Comparison of ENCODE assay signal across 8 cellular contexts in the genomic region with DNA sequence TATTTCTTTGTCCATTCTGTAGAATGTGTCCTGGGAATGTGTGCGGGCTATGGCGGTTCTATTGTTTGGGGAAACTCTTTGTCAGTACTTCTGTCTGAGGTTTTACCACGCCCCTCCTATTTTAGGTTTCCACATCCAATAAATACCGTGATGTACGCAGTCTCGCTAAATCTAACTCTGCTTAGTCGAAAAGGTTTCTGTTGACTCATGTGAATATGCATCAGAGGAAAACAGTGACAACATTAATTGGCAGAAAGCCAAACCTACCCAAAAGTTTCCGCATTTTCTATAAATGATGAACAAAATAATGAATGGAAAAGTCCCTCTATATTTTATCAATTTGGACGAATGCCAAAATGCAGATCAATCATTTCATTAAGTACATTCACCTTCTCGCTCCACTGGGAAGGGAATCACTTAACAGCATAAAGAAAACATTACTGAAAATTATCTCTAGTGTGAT.
DNase-seq lines count a peak whose midpoint lies in the region; ATAC-seq and TF ChIP-seq lines count a peak whose summit lies in the region.

No MANE protein-coding gene starts in this region.

- H3K4me3 ChIP-seq in AG10803 (ENCODE audit: low read length) = no peak overlapping the region
- no peak overlapping the region for H3K4me3 ChIP-seq in cardiac fibroblast (replicated peaks in 1 of 2; ENCODE audit: low read depth in 2 of 2, low read length in 2 of 2)
- no peak overlapping the region for H3K4me3 ChIP-seq in psoas muscle

- DNase-seq in AG10803 (ENCODE audit: low read depth) = peak; percentile 60
- DNase-seq in T follicular helper cell (ENCODE audit: low read depth) = peak; percentile 42
- DNase-seq in cardiac fibroblast (ENCODE audit: low read depth in 2 of 2) = peak; percentile 88 to 99
- no peak for DNase-seq in naive B cell
- no peak for DNase-seq in psoas muscle

- H3K27me3 Mint-ChIP-seq in naive B cell = no peaks in the 10 kb centered on the region

- no peaks in the 10 kb centered on the region for H3K4me1 ChIP-seq in psoas muscle

- no peaks in the 10 kb centered on the region for H3K9me3 Mint-ChIP-seq in naive B cell

- no peaks in the 10 kb centered on the region for H3K9me3 ChIP-seq in psoas muscle

- H3K4me3 Mint-ChIP-seq in naive B cell = peak overlapping the region in 1 of 8 donors; percentile 15

- intact Hi-C loops in psoas muscle (cut with DNase I) = no loop called here

- H3K4me1 Mint-ChIP-seq in naive B cell = peaks cover 59 to 75% (median 65%) of the 10 kb centered on the region in 3 donors

- H3K36me3 Mint-ChIP-seq in naive B cell = peaks cover 0 to 5% of the 10 kb centered on the region in 2 donors

- ATAC-seq in naive B cell (ENCODE audit: low read depth in 2 of 2) (no peak), GM19035 (IDR thresholded peaks at IDR 0.05; ENCODE audit: unreplicated experiment) (no peak), GM19452 (IDR thresholded peaks at IDR 0.05; ENCODE audit: unreplicated experiment) (no peak), HG02852 (IDR thresholded peaks at IDR 0.05; ENCODE audit: unreplicated experiment) (no peak), psoas muscle (no peak)

- H3K27me3 ChIP-seq in psoas muscle (ENCODE audit: insufficient read depth in 3 of 3, low read length in 2 of 3) = no peaks in the 10 kb centered on the region

- WGBS in psoas muscle, 3 donors = 68 to 79% (median 77%) methylated on average over 10 of the region's 10 CpGs

- TF ChIP-seq CTCF in AG10803 (conservative IDR thresholded peaks at IDR 0.05; ENCODE audit: low read length) (no peak), cardiac fibroblast (IDR thresholded peaks at IDR 0.05; ENCODE audit: low read depth, low read length) (no peak), psoas muscle (IDR thresholded peaks at IDR 0.05) (no peak)

- no peak overlapping the region for H3K27ac ChIP-seq in psoas muscle

- H3K27ac Mint-ChIP-seq in naive B cell = peak overlapping the region in 4 of 6 donors; percentile 32 to 87 (median 46)

- no peaks in the 10 kb centered on the region for H3K36me3 ChIP-seq in psoas muscle (ENCODE audit: insufficient read depth in 1 of 2, low read depth in 1 of 2)

Comparison
In these comparisons a context has a peak if more than half of its experiments do, and no peak if none do; other contexts are left out.
1. DNase-seq: peak in AG10803 (single experiment), T follicular helper cell (single experiment) and cardiac fibroblast (2 of 2); none in naive B cell (single experiment) and psoas muscle (0 of 2).